In genomic region chr2:219020604-219021365, GRCh38 we compare ENCODE assay signal across 1 cellular context.
TF ChIP-seq lines count a peak whose summit lies in the region.

No MANE protein-coding gene starts in this region.

TF ChIP-seq in K562, 482 proteins besides CTCF, POLR2A, EP300 and RAD21:
- TF ChIP-seq ZBTB26 (CRISPR knock-in tag; IDR thresholded peaks at IDR 0.05): no peak
- TF ChIP-seq ZNF121 (CRISPR knock-in tag; conservative IDR thresholded peaks at IDR 0.05): 0 out of 2 replicates have a peak, but pooled peaks have one; percentile 6
